In the genomic region with DNA sequence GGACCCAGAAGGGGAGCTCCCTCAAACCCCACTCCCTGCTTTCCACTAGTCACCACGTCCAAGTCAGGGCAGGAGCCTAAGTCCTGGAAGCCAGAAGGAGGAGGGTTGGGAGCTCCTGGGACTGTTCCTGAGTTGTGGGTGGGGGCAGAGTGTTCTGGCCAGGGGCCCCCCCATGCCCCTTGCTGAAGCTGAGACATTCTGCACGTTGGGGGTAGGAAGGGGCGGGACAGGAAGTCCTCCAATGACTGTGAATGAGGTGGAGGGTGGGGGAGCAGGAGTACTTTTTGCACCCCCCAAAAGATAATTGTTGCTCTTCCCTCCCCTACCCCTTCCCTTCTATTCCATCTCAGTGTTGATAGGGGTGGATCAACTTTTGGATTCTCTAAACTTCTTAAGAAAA, we compare ENCODE assay signal across 16 cellular contexts. TPM values are rescaled to one million over a fixed set of nuclear protein-coding genes. Genes with fewer than 3 reads are reported as not detected.
DNase-seq lines count a peak whose midpoint lies in the region; ATAC-seq, FAIRE-seq and TF ChIP-seq lines count a peak whose summit lies in the region.
"Had no signal": no experiment of that assay in that cellular context is flagged by ENCODE, and none has a peak within 500 bp of the region (broad histone marks: within the 10 kb centered on the region; RNA-seq: fewer than 3 reads in every experiment).

No MANE protein-coding gene starts in this region.

- H3K4me1 ChIP-seq in A549 (peaks cover 4% of the 10 kb centered on the region; the same call in 2 of the 3 replicates), GM23338 (ENCODE audit: insufficient read depth) (peaks cover 9% of the 10 kb centered on the region; the same call in 1 of the 2 replicates), Karpas-422 (ENCODE audit: low read length) (no peaks in the 10 kb centered on the region)

- no peaks in the 10 kb centered on the region for H3K9me3 Mint-ChIP-seq in GM23338
- H3K9me3 Mint-ChIP-seq in activated B cell treated with CpG ODN at 0.5 μM for 24 hours, result no peaks in the 10 kb centered on the region
- H3K9me3 Mint-ChIP-seq in mesothelial cell of epicardium, result no peaks in the 10 kb centered on the region
- H3K9me3 Mint-ChIP-seq: CD4-positive, CD25-positive, alpha-beta regulatory T cell had no signal

- H3K36me3 Mint-ChIP-seq in GM23338 (ENCODE audit: low read depth), result no peaks in the 10 kb centered on the region
- no peaks in the 10 kb centered on the region for H3K36me3 Mint-ChIP-seq in activated B cell treated with CpG ODN at 0.5 μM for 24 hours (ENCODE audit: low read depth)
- H3K36me3 Mint-ChIP-seq in mesothelial cell of epicardium, result no peaks in the 10 kb centered on the region

- intact Hi-C loops in activated B cell treated with CpG ODN at 0.5 μM for 24 hours (cut with micrococcal nuclease), result no loop called here

- H3K4me3 ChIP-seq in A549, result peak overlapping the region; percentile 44
- H3K4me3 ChIP-seq in GM23338, result peak overlapping the region; percentile 78
- H3K4me3 ChIP-seq in Karpas-422 (ENCODE audit: low read length), result no peak overlapping the region

- no peak for TF ChIP-seq CTCF in A549 (IDR thresholded peaks at IDR 0.05)
- TF ChIP-seq CTCF in GM23338 (conservative IDR thresholded peaks at IDR 0.05; ENCODE audit: low read depth in 2 of 2), result no peak
- TF ChIP-seq CTCF in activated B cell treated with CpG ODN at 0.5 μM for 24 hours (IDR thresholded peaks at IDR 0.05), result no peak
- no peak for TF ChIP-seq CTCF in mesothelial cell of epicardium (IDR thresholded peaks at IDR 0.05; ENCODE audit: unreplicated experiment)

- H3K4me2 ChIP-seq in A549, result peak overlapping the region; percentile 90
- H3K4me2 ChIP-seq in GM23338, result peak overlapping the region; percentile 88
- no peak overlapping the region for H3K4me2 ChIP-seq in Karpas-422 (ENCODE audit: low read depth, low read length, poor library complexity, severe bottlenecking)

- TF ChIP-seq EP300 in A549 (IDR thresholded peaks at IDR 0.05), result no peak

- H3K27ac ChIP-seq in A549, result peak overlapping the region in 1 of 2 experiments; percentile 83; a peak in 3 of 6 replicates
- no peak overlapping the region for H3K27ac ChIP-seq in GM23338 (ENCODE audit: low read depth)
- H3K27ac ChIP-seq in Karpas-422 (ENCODE audit: low read length), result no peak overlapping the region

- no peak overlapping the region for H3K9ac ChIP-seq in Karpas-422 (ENCODE audit: low read length)

- DNase-seq in A549 (ENCODE audit: low read depth in 1 of 2, low spot score in 1 of 2), result no peak
- no peak for DNase-seq in GM23338 (ENCODE audit: low spot score)
- no peak for DNase-seq in activated B cell treated with CpG ODN at 0.5 μM for 24 hours
- DNase-seq in mesothelial cell of epicardium (ENCODE audit: low spot score in 2 of 2, unreplicated experiment in 2 of 2), result no peak
- no peak for DNase-seq in Karpas-422
- DNase-seq in frontal cortex (ENCODE audit: low spot score in 2 of 2), result no peak
- no peak for DNase-seq in cerebellar cortex (ENCODE audit: low spot score)
- DNase-seq: kidney glomerular epithelial cell; SHP77 treated with DMSO at 0.1 percent for 48 hours; stimulated activated CD4-positive, alpha-beta T cell treated with anti-CD3 and anti-CD28 coated beads, Interleukin-4, amount 100 ng/mL, for 1 hour had no signal

- no peak for TF ChIP-seq POLR2A in A549 (IDR thresholded peaks at IDR 0.05; ENCODE audit: low read length)

- TF ChIP-seq RAD21 in A549 (conservative IDR thresholded peaks at IDR 0.05 in 1 of 2, IDR thresholded peaks at IDR 0.05 in 1 of 2), result no peak

- peaks cover 23% of the 10 kb centered on the region; the same call in 2 of the 3 replicates for H3K4me1 Mint-ChIP-seq in GM23338
- H3K4me1 Mint-ChIP-seq in activated B cell treated with CpG ODN at 0.5 μM for 24 hours, result peaks cover 16% of the 10 kb centered on the region
- peaks cover 10% of the 10 kb centered on the region for H3K4me1 Mint-ChIP-seq in mesothelial cell of epicardium

- H3K79me2 ChIP-seq in GM23338 (replicated peaks; ENCODE audit: insufficient read depth), result no peaks in the 10 kb centered on the region
- H3K79me2 ChIP-seq in Karpas-422 (ENCODE audit: low read length), result no peaks in the 10 kb centered on the region

- ATAC-seq in A549 (peak in 1 of 2 experiments; percentile 7; a peak in 3 of 6 replicates), GM23338 (peak; percentile 12), activated B cell treated with CpG ODN at 0.5 μM for 24 hours (ENCODE audit: low read depth) (no peak), GM21717 (IDR thresholded peaks at IDR 0.05; ENCODE audit: unreplicated experiment) (no peak)

- H3K27me3 ChIP-seq in GM23338 (ENCODE audit: insufficient read depth) (0 out of 2 replicates have a peak, but pooled peaks cover 9% of the 10 kb centered on the region), Karpas-422 (ENCODE audit: low read length) (no peaks in the 10 kb centered on the region)

- H3K4me3 Mint-ChIP-seq in GM23338 (peak overlapping the region; percentile 73), activated B cell treated with CpG ODN at 0.5 μM for 24 hours (peak overlapping the region; percentile 70), mesothelial cell of epicardium (peak overlapping the region; percentile 43)

- H3K36me3 ChIP-seq in GM23338 (ENCODE audit: insufficient read depth), result no peaks in the 10 kb centered on the region
- H3K36me3 ChIP-seq in Karpas-422 (ENCODE audit: insufficient read depth, low read length), result no peaks in the 10 kb centered on the region

- H3K9me3 ChIP-seq in A549, result no peaks in the 10 kb centered on the region
- H3K9me3 ChIP-seq in Karpas-422 (ENCODE audit: low read length), result no peaks in the 10 kb centered on the region

- FAIRE-seq in A549 (lab: Jason Lieb, UNC), result no peak
- FAIRE-seq in frontal cortex (lab: Jason Lieb, UNC), result no peak
- FAIRE-seq: bronchial epithelial cell had no signal

- no peaks in the 10 kb centered on the region for H3K9me2 ChIP-seq in GM23338 (ENCODE audit: insufficient read depth)
- no peaks in the 10 kb centered on the region for H3K9me2 ChIP-seq in Karpas-422 (replicated peaks; ENCODE audit: insufficient read depth, low read length)

- POLR2A ChIA-PET in A549 (lab: Yijun Ruan, JAX), result interaction anchor here (1.2 kb wide), 1 partner anchor 50 kb away, joined by 3 read pairs; a partner anchor contains a TSS
- POLR2A ChIA-PET in activated B cell treated with CpG ODN at 0.5 μM for 24 hours (lab: Charles Lee), result no interaction called here

- H3K27ac Mint-ChIP-seq in GM23338 (no peak overlapping the region), activated B cell treated with CpG ODN at 0.5 μM for 24 hours (no peak overlapping the region), mesothelial cell of epicardium (no peak overlapping the region)
- H3K27ac Mint-ChIP-seq: CD4-positive, CD25-positive, alpha-beta regulatory T cell had no signal

- CTCF ChIA-PET in A549 (lab: Yijun Ruan, JAX), result interaction anchor here (0.6 to 3.3 kb wide), 16 partner anchors 8 to 356 kb away, joined by 3 to 11 read pairs (median 4); a partner anchor contains a TSS
- CTCF ChIA-PET in activated B cell treated with CpG ODN at 0.5 μM for 24 hours (lab: Charles Lee), result interaction anchor here (1.0 to 1.2 kb wide), 2 partner anchors 29 to 107 kb away, joined by 3 read pairs; no protein-coding TSS in a partner anchor

- 28% methylated on average over 3 of the region's 3 CpGs for WGBS in A549 (ENCODE audit: missing lambda C conversion rate)

- no peaks in the 10 kb centered on the region for H3F3A ChIP-seq in GM23338 (replicated peaks; ENCODE audit: low read depth)

- H4K20me1 ChIP-seq in GM23338 (replicated peaks; ENCODE audit: insufficient read depth) (no peaks in the 10 kb centered on the region), Karpas-422 (ENCODE audit: insufficient read depth, low read depth, low read length) (no peaks in the 10 kb centered on the region)

- peaks cover 19% of the 10 kb centered on the region for H3K27me3 Mint-ChIP-seq in GM23338 (ENCODE audit: insufficient read depth, low read depth, poor library complexity)
- H3K27me3 Mint-ChIP-seq in activated B cell treated with CpG ODN at 0.5 μM for 24 hours, result peaks cover 11% of the 10 kb centered on the region
- peaks cover 45% of the 10 kb centered on the region for H3K27me3 Mint-ChIP-seq in mesothelial cell of epicardium (ENCODE audit: low read depth)

- H2AFZ ChIP-seq in GM23338, result peak overlapping the region; percentile 96
- H2AFZ ChIP-seq in Karpas-422 (ENCODE audit: low read length), result no peak overlapping the region

RNA-seq across cellular contexts. Expression of a gene that starts 21.4 kb away (rescaled TPM):
- 1.0 and 1.4 TPM in 2 replicates for polyA plus RNA-seq in A549 (2011; rRNA removed)
- 0.56 and 0.87 TPM in 2 replicates for polyA plus RNA-seq in A549 (2012; cell fraction: cytosol; rRNA removed)
- 1.2 and 1.4 TPM in 2 replicates for polyA plus RNA-seq in A549 (2012; cell fraction: nucleus; rRNA removed)
- 0.55 to 0.80 TPM (median 0.67 TPM) in 3 replicates for polyA plus RNA-seq in A549 (2017; fragmentation: RNase III; extraction: RNeasy Plus Mini Kit Qiagen cat#74134 plus additional on column Dnase treatment)
- polyA minus RNA-seq in A549 (2011; rRNA and poly(A)+ RNA removed), result 1.5 and 1.8 TPM in 2 replicates
- total RNA-seq in GM23338 (2014; rRNA removed; shearing (Covaris generic)), result 1.8 and 2.1 TPM in 2 replicates
- 0.29 and 0.38 TPM in 2 replicates for polyA plus RNA-seq in GM23338 (2016; fragmentation: Nextera tagmentation; extraction: Ambion mirVana)
- total RNA-seq in activated B cell treated with CpG ODN at 0.5 μM for 24 hours, result 3.1 and 4.5 TPM in 2 replicates
- total RNA-seq in mesothelial cell of epicardium, result 4.1 to 5.1 TPM (median 4.4 TPM) in 3 replicates
- not detected in 2 replicates for total RNA-seq in Karpas-422 (2014; rRNA removed; shearing (Covaris generic); ENCODE audit: low replicate concordance)
- 3.7 TPM for total RNA-seq in frontal cortex

RNA-seq across cellular contexts. Expression of a gene that starts 26.5 kb away (rescaled TPM):
- polyA plus RNA-seq in A549 (2011; rRNA removed) (0.61 and 0.86 TPM in 2 replicates), A549 (2017; fragmentation: RNase III; extraction: RNeasy Plus Mini Kit Qiagen cat#74134 plus additional on column Dnase treatment) (0.12 to 0.16 TPM (median 0.13 TPM) in 3 replicates), GM23338 (2016; fragmentation: Nextera tagmentation; extraction: Ambion mirVana) (2.5 and 3.1 TPM in 2 replicates)
- polyA plus RNA-seq in A549 (2012; cell fraction: cytosol; rRNA removed), result 0.17 and 0.31 TPM in 2 replicates
- 0.55 and 0.70 TPM in 2 replicates for polyA plus RNA-seq in A549 (2012; cell fraction: nucleus; rRNA removed)
- polyA minus RNA-seq in A549 (2011; rRNA and poly(A)+ RNA removed), result 0.08 and 0.34 TPM in 2 replicates
- 1.9 and 4.6 TPM in 2 replicates for total RNA-seq in GM23338 (2014; rRNA removed; shearing (Covaris generic))
- total RNA-seq in activated B cell treated with CpG ODN at 0.5 μM for 24 hours (16.7 and 17.0 TPM in 2 replicates), mesothelial cell of epicardium (2.2 to 2.9 TPM (median 2.5 TPM) in 3 replicates), frontal cortex (0.41 TPM)
- total RNA-seq in Karpas-422 (2014; rRNA removed; shearing (Covaris generic); ENCODE audit: low replicate concordance), result not detected in 2 replicates
- total RNA-seq: CD4-positive, CD25-positive, alpha-beta regulatory T cell; osteoblast had no signal

RNA-seq across cellular contexts. Expression of a gene that starts 40.7 kb away (rescaled TPM):
- polyA plus RNA-seq in A549 (2011; rRNA removed) (0.59 and 0.70 TPM in 2 replicates), A549 (2017; fragmentation: RNase III; extraction: RNeasy Plus Mini Kit Qiagen cat#74134 plus additional on column Dnase treatment) (0.26 to 0.37 TPM (median 0.37 TPM) in 3 replicates), GM23338 (2016; fragmentation: Nextera tagmentation; extraction: Ambion mirVana) (5.4 and 6.6 TPM in 2 replicates)
- polyA plus RNA-seq in A549 (2012; cell fraction: cytosol; rRNA removed), result 0.36 and 0.43 TPM in 2 replicates
- 1.4 and 1.5 TPM in 2 replicates for polyA plus RNA-seq in A549 (2012; cell fraction: nucleus; rRNA removed)
- polyA minus RNA-seq in A549 (2011; rRNA and poly(A)+ RNA removed), result 1.0 and 1.5 TPM in 2 replicates
- 4.1 and 10.5 TPM in 2 replicates for total RNA-seq in GM23338 (2014; rRNA removed; shearing (Covaris generic))
- total RNA-seq in activated B cell treated with CpG ODN at 0.5 μM for 24 hours (21.9 and 22.4 TPM in 2 replicates), mesothelial cell of epicardium (10.5 to 11.6 TPM (median 11.3 TPM) in 3 replicates), frontal cortex (0.82 TPM)
- total RNA-seq in Karpas-422 (2014; rRNA removed; shearing (Covaris generic); ENCODE audit: low replicate concordance), result 12.6 and 20.3 TPM in 2 replicates

RNA-seq across cellular contexts. Expression of a gene that starts 49.4 kb away (rescaled TPM):
- polyA plus RNA-seq in A549 (2011; rRNA removed) (42.2 and 57.4 TPM in 2 replicates), A549 (2017; fragmentation: RNase III; extraction: RNeasy Plus Mini Kit Qiagen cat#74134 plus additional on column Dnase treatment) (64.0 to 74.6 TPM (median 68.1 TPM) in 3 replicates), GM23338 (2016; fragmentation: Nextera tagmentation; extraction: Ambion mirVana) (13.9 and 16.4 TPM in 2 replicates)
- 59.4 and 65.0 TPM in 2 replicates for polyA plus RNA-seq in A549 (2012; cell fraction: cytosol; rRNA removed)
- 460 and 477 TPM in 2 replicates for polyA plus RNA-seq in A549 (2012; cell fraction: nucleus; rRNA removed)
- polyA minus RNA-seq in A549 (2011; rRNA and poly(A)+ RNA removed), result 35.0 and 36.6 TPM in 2 replicates
- 25.2 and 44.5 TPM in 2 replicates for total RNA-seq in GM23338 (2014; rRNA removed; shearing (Covaris generic))
- total RNA-seq in activated B cell treated with CpG ODN at 0.5 μM for 24 hours (33.4 and 40.1 TPM in 2 replicates), mesothelial cell of epicardium (86.2 to 87.5 TPM (median 86.4 TPM) in 3 replicates), frontal cortex (10.2 TPM)
- 26.7 and 34.6 TPM in 2 replicates for total RNA-seq in Karpas-422 (2014; rRNA removed; shearing (Covaris generic); ENCODE audit: low replicate concordance)

RNA-seq across cellular contexts. Expression of a gene that starts 50.8 kb away (rescaled TPM):
- polyA plus RNA-seq in A549 (2011; rRNA removed), result 0.04 TPM in 1 of 2 replicates, not detected in the other
- polyA plus RNA-seq in A549 (2012; cell fraction: cytosol; rRNA removed), result 0.06 and 0.07 TPM in 2 replicates
- polyA plus RNA-seq in A549 (2012; cell fraction: nucleus; rRNA removed), result 0.11 and 0.18 TPM in 2 replicates
- polyA plus RNA-seq in A549 (2017; fragmentation: RNase III; extraction: RNeasy Plus Mini Kit Qiagen cat#74134 plus additional on column Dnase treatment), result not detected in 3 replicates
- polyA minus RNA-seq in A549 (2011; rRNA and poly(A)+ RNA removed), result not detected in 2 replicates
- 0.52 TPM in 1 of 2 replicates, not detected in the other for total RNA-seq in GM23338 (2014; rRNA removed; shearing (Covaris generic))
- 0.26 and 0.31 TPM in 2 replicates for polyA plus RNA-seq in GM23338 (2016; fragmentation: Nextera tagmentation; extraction: Ambion mirVana)
- not detected in 2 replicates for total RNA-seq in activated B cell treated with CpG ODN at 0.5 μM for 24 hours
- 0.18 TPM in 1 of 3 replicates, not detected in the others for total RNA-seq in mesothelial cell of epicardium
- total RNA-seq in Karpas-422 (2014; rRNA removed; shearing (Covaris generic); ENCODE audit: low replicate concordance), result 0.29 and 0.37 TPM in 2 replicates
- under 0.01 TPM for total RNA-seq in frontal cortex
- total RNA-seq: bronchial epithelial cell; CD4-positive, CD25-positive, alpha-beta regulatory T cell; fibroblast of lung; osteoblast; temporal lobe had no signal
- polyA plus RNA-seq: fibroblast of lung had no signal
